11 cellular contexts compared by ENCODE assay signal in genomic region chr19:42989186-42989585, GRCh38. TPM values are rescaled to one million over a fixed set of nuclear protein-coding genes. Genes with fewer than 3 reads are reported as not detected.
DNase-seq lines count a peak whose midpoint lies in the region; ATAC-seq, FAIRE-seq and TF ChIP-seq lines count a peak whose summit lies in the region.
"Not testable (repeated sequence)": the region's sequence is repeated elsewhere in the genome, so short reads cannot be mapped to it uniquely, and the experiment has no call there.
"Had no signal": no experiment of that assay in that cellular context is flagged by ENCODE, and none has a peak within 500 bp of the region (broad histone marks: within the 10 kb centered on the region; RNA-seq: fewer than 3 reads in every experiment).

No MANE protein-coding gene starts in this region.

- peak overlapping the region; percentile 78; the same call in 1 of the 2 replicates for H3K23ac ChIP-seq in IMR-90 (ENCODE audit: low read depth, low read length)

- dilution Hi-C loops in IMR-90 (cut with HindIII; ENCODE audit: low sequenced_read_pairs, unreplicated experiment); keratinocyte (cut with MboI; ENCODE audit: extremely low pct_ligation_motif_present, low sequenced_read_pairs): not testable (repeated sequence)

- not testable (repeated sequence) for H3K4me2 ChIP-seq in IMR-90 (ENCODE audit: low read depth, low read length); keratinocyte (ENCODE audit: control insufficient read depth, extremely low read depth, insufficient read depth, low read depth, low read length)

- H3K4me1 ChIP-seq in IMR-90 (ENCODE audit: control insufficient read depth, insufficient read depth, low read length) = peaks cover 12% of the 10 kb centered on the region
- H3K4me1 ChIP-seq in keratinocyte (ENCODE audit: control insufficient read depth, extremely low read depth, insufficient read depth, low read length) = peaks cover 28% of the 10 kb centered on the region

- peak overlapping the region; percentile 78 for H2BK5ac ChIP-seq in IMR-90 (ENCODE audit: low read depth, low read length, poor library complexity, severe bottlenecking)

- in situ Hi-C loops in IMR-90 (cut with MboI; ENCODE audit: low sequenced_read_pairs) = not testable (repeated sequence)

- H2AK9ac ChIP-seq in IMR-90 (replicated peaks; ENCODE audit: low read depth, low read length, poor library complexity) = not testable (repeated sequence)

- POLR2A ChIA-PET in IMR-90 (lab: Charles Lee; ENCODE audit: unreplicated experiment) = not testable (repeated sequence)

- ATAC-seq in IMR-90 (ENCODE audit: low read depth) = not testable (repeated sequence)

- not testable (repeated sequence) for TF ChIP-seq RAD21 in IMR-90 (IDR thresholded peaks at IDR 0.05; ENCODE audit: low read length)

- H3K27me3 ChIP-seq in IMR-90 (ENCODE audit: control insufficient read depth, insufficient read depth, low read length); bronchial epithelial cell (ENCODE audit: control insufficient read depth, insufficient read depth, low read length); keratinocyte (ENCODE audit: control insufficient read depth, extremely low read depth, insufficient read depth, low read length): not testable (repeated sequence)

- H3K18ac ChIP-seq in IMR-90 (ENCODE audit: low read depth, low read length) = peak overlapping the region; percentile 13; the same call in 1 of the 2 replicates

- TF ChIP-seq POLR2A in IMR-90 (IDR thresholded peaks at IDR 0.05; ENCODE audit: low read depth, low read length) = not testable (repeated sequence)

- not testable (repeated sequence) for H3K9ac ChIP-seq in IMR-90 (ENCODE audit: low read depth, low read length); keratinocyte (ENCODE audit: control insufficient read depth, extremely low read depth, insufficient read depth, low read length)

- peak overlapping the region; percentile 79; the same call in 2 of the 3 replicates for H2BK15ac ChIP-seq in IMR-90 (ENCODE audit: low read depth, low read length)

- H3K27ac ChIP-seq in IMR-90 (ENCODE audit: insufficient read depth, low read length) (0 out of 2 replicates have a peak overlapping the region, but pooled peaks have one; percentile 20), keratinocyte (ENCODE audit: control insufficient read depth, insufficient read depth, low read length) (peak overlapping the region; percentile 31)

- intact Hi-C loops in IMR-90 (cut with micrococcal nuclease) = not testable (repeated sequence)

- not testable (repeated sequence) for BruUV-seq in IMR-90 (replicated peaks; lab: Mats Ljungman, UMichigan)

- FAIRE-seq in bronchial epithelial cell (lab: Jason Lieb, UNC) = not testable (repeated sequence)
- peak; percentile 69 for FAIRE-seq in keratinocyte (lab: Jason Lieb, UNC)

- DNase-seq in DMS153 treated with DMSO at 0.1 percent for 48 hours (lab: John Stamatoyannopoulos, UW; ENCODE audit: unreplicated experiment) = peak; percentile 33
- not testable (repeated sequence) for DNase-seq in IMR-90; keratinocyte (ENCODE audit: low read depth, low spot score)
- DNase-seq in NCI-H345 (lab: John Stamatoyannopoulos, UW) = peak; percentile 27
- peak; percentile 16 for DNase-seq in NCI-H748 treated with DMSO at 0.1 percent for 48 hours (lab: John Stamatoyannopoulos, UW)
- peak; percentile 56 for DNase-seq in bronchial epithelial cell (ENCODE audit: low read depth)

- peak overlapping the region; percentile 84 for H4K91ac ChIP-seq in IMR-90 (ENCODE audit: insufficient read depth, low read depth, low read length)

- H3K79me1 ChIP-seq in IMR-90 (ENCODE audit: low read depth in 1 of 2, low read length in 2 of 2) = not testable (repeated sequence)

- H4K5ac ChIP-seq in IMR-90 (ENCODE audit: low read depth, low read length) = not testable (repeated sequence)

- not testable (repeated sequence) for H3K79me2 ChIP-seq in keratinocyte (ENCODE audit: control insufficient read depth, insufficient read depth, low read length)

- not testable (repeated sequence) for H3K9me3 ChIP-seq in IMR-90 (ENCODE audit: control insufficient read depth, insufficient read depth, low read length); keratinocyte (ENCODE audit: control insufficient read depth, low read depth, low read length)

- TF ChIP-seq CTCF in IMR-90 (conservative IDR thresholded peaks at IDR 0.05; ENCODE audit: low read depth, low read length); bronchial epithelial cell (IDR thresholded peaks at IDR 0.05; ENCODE audit: insufficient read depth, low read length, severe bottlenecking); keratinocyte (optimal IDR thresholded peaks at IDR 0.05 in 1 of 3, IDR thresholded peaks at IDR 0.05 in 1 of 3, conservative IDR thresholded peaks at IDR 0.05 in 1 of 3; ENCODE audit: extremely low read depth in 1 of 3, insufficient read depth in 2 of 3, low read length in 3 of 3): not testable (repeated sequence)

- H4K20me1 ChIP-seq in IMR-90 (ENCODE audit: insufficient read depth, low read length); keratinocyte (ENCODE audit: control insufficient read depth, extremely low read depth, insufficient read depth, low read length): not testable (repeated sequence)

- not testable (repeated sequence) for H2AFZ ChIP-seq in IMR-90 (replicated peaks; ENCODE audit: low read length, poor library complexity); keratinocyte (ENCODE audit: control insufficient read depth, low read length)

- H3K56ac ChIP-seq in IMR-90 (ENCODE audit: extremely low read depth, insufficient read depth, low read length) = 0 out of 2 replicates have a peak overlapping the region, but pooled peaks have one; percentile 6

- peak overlapping the region; percentile 83 for H3K4ac ChIP-seq in IMR-90 (ENCODE audit: low read depth, low read length)

- peak overlapping the region; percentile 93; the same call in 1 of the 2 replicates for H2AK5ac ChIP-seq in IMR-90 (ENCODE audit: low read depth, low read length)

- H3K4me3 ChIP-seq in IMR-90 (ENCODE audit: insufficient read depth, low read depth, low read length); bronchial epithelial cell (ENCODE audit: low read depth, low read length); keratinocyte (ENCODE audit: control insufficient read depth in 2 of 3, extremely low read depth in 1 of 3, insufficient read depth in 2 of 3, low read depth in 1 of 3, low read length in 3 of 3): not testable (repeated sequence)

- H3K36me3 ChIP-seq in IMR-90 (ENCODE audit: control insufficient read depth, insufficient read depth, low read length); bronchial epithelial cell (ENCODE audit: control insufficient read depth, insufficient read depth, low read length); keratinocyte (ENCODE audit: control insufficient read depth in 2 of 2, extremely low read depth in 1 of 2, insufficient read depth in 2 of 2, low read length in 2 of 2): not testable (repeated sequence)

- peak overlapping the region; percentile 85 for H3K14ac ChIP-seq in IMR-90 (replicated peaks; ENCODE audit: low read depth, low read length)

- CTCF ChIA-PET in IMR-90 (lab: Yijun Ruan, JAX) = not testable (repeated sequence)

- peak overlapping the region; percentile 97 for H2BK20ac ChIP-seq in IMR-90 (ENCODE audit: low read depth, low read length)

- H2BK120ac ChIP-seq in IMR-90 (ENCODE audit: low read depth, low read length) = peak overlapping the region; percentile 96

- 83% methylated on average over 2 of the region's 4 CpGs; no CpG with 5 or more reads in 1 of the 2 experiments for WGBS in IMR-90 (ENCODE audit: extremely low coverage in 2 of 2, insufficient read length in 1 of 2), 2 experiments

- peaks cover 13% of the 10 kb centered on the region for H3K9me1 ChIP-seq in IMR-90 (ENCODE audit: insufficient read depth, low read length)
- not testable (repeated sequence) for H3K9me1 ChIP-seq in keratinocyte (ENCODE audit: control insufficient read depth, extremely low read depth, insufficient read depth, low read length)

- peak overlapping the region; percentile 17 to 77; a peak in 3 of 4 replicates for H4K8ac ChIP-seq in IMR-90 (ENCODE audit: low read depth in 2 of 2, low read length in 2 of 2)

RNA-seq across cellular contexts. Expression of gene PSG11, which starts 37.1 kb away (rescaled TPM):
- total RNA-seq in IMR-90 (2012; rRNA removed) (0.18 and 0.28 TPM in 2 replicates), bronchial epithelial cell (not detected in 2 replicates)
- polyA plus RNA-seq in IMR-90 (2012; rRNA removed) (0.07 and 0.23 TPM in 2 replicates), keratinocyte (0.03 TPM in 1 of 3 replicates, not detected in the others)
- polyA plus RNA-seq in IMR-90 (2012; cell fraction: cytosol; rRNA removed) = 0.13 and 0.14 TPM in 2 replicates
- polyA plus RNA-seq in IMR-90 (2012; cell fraction: nucleus; rRNA removed; ENCODE audit: low replicate concordance) = 0.11 TPM in 1 of 2 replicates, not detected in the other
- polyA plus RNA-seq in keratinocyte (2011; ENCODE audit: low read depth) = not detected
- polyA plus RNA-seq in keratinocyte (2011; cell fraction: cytosol; rRNA removed) = not detected in 2 replicates
- polyA plus RNA-seq in keratinocyte (2011; cell fraction: nucleus; rRNA removed) = not detected in 2 replicates
- 2.0 TPM in 1 of 2 replicates, not detected in the other for polyA plus RNA-seq in keratinocyte (2012; ENCODE audit: low replicate concordance)
- not detected in 3 replicates for polyA minus RNA-seq in keratinocyte
- not detected for polyA minus RNA-seq in keratinocyte (2011; cell fraction: cytosol; rRNA and poly(A)+ RNA removed)
- not detected in 2 replicates for polyA minus RNA-seq in keratinocyte (2011; cell fraction: nucleus; rRNA and poly(A)+ RNA removed)
- total RNA-seq: CD4-positive, CD25-positive, alpha-beta regulatory T cell; CD8-positive, alpha-beta memory T cell; H1; H9 had no signal
- polyA plus RNA-seq: CD4-positive, CD25-positive, alpha-beta regulatory T cell; CD8-positive, alpha-beta memory T cell; H1 had no signal

RNA-seq across cellular contexts. Expression of gene PSG7, which starts 52.2 kb away (rescaled TPM):
- under 0.01 and 0.28 TPM in 2 replicates for total RNA-seq in IMR-90 (2012; rRNA removed)
- polyA plus RNA-seq in IMR-90 (2012; rRNA removed) = 0.24 and 0.26 TPM in 2 replicates
- polyA plus RNA-seq in IMR-90 (2012; cell fraction: cytosol; rRNA removed) = 0.14 TPM in 2 replicates
- 0.10 TPM in 1 of 2 replicates, not detected in the other for polyA plus RNA-seq in IMR-90 (2012; cell fraction: nucleus; rRNA removed; ENCODE audit: low replicate concordance)
- not detected in 2 replicates for total RNA-seq in bronchial epithelial cell
- polyA plus RNA-seq in keratinocyte = 0.04 TPM in 1 of 3 replicates, not detected in the others
- polyA plus RNA-seq in keratinocyte (2011; ENCODE audit: low read depth) = 0.99 TPM
- 0.06 and 0.18 TPM in 2 replicates for polyA plus RNA-seq in keratinocyte (2011; cell fraction: cytosol; rRNA removed)
- polyA plus RNA-seq in keratinocyte (2011; cell fraction: nucleus; rRNA removed) = 0.10 TPM in 1 of 2 replicates, not detected in the other
- 2.9 TPM in 1 of 2 replicates, not detected in the other for polyA plus RNA-seq in keratinocyte (2012; ENCODE audit: low replicate concordance)
- polyA minus RNA-seq in keratinocyte = not detected in 3 replicates
- polyA minus RNA-seq in keratinocyte (2011; cell fraction: cytosol; rRNA and poly(A)+ RNA removed) = not detected
- 0.39 TPM in 1 of 2 replicates, not detected in the other for polyA minus RNA-seq in keratinocyte (2011; cell fraction: nucleus; rRNA and poly(A)+ RNA removed)
- total RNA-seq: Caco-2; CD4-positive, CD25-positive, alpha-beta regulatory T cell; CD8-positive, alpha-beta memory T cell; H1; H9 had no signal
- polyA plus RNA-seq: CD4-positive, CD25-positive, alpha-beta regulatory T cell; CD8-positive, alpha-beta memory T cell; H1 had no signal
